In genomic region chr3:36095238-36095637, GRCh38 we compare ENCODE assay signal across 21 cellular contexts.
A peak's percentile ranks its signal among the peaks of the same experiment; 100 is the strongest.
DNase-seq lines count a peak whose midpoint lies in the region; ATAC-seq, FAIRE-seq and TF ChIP-seq lines count a peak whose summit lies in the region.
"Had no signal": no experiment of that assay in that cellular context is flagged by ENCODE, and none has a peak within 500 bp of the region (broad histone marks: within the 10 kb centered on the region; RNA-seq: fewer than 3 reads in every experiment).

No MANE protein-coding gene starts in this region.

- no peak for TF ChIP-seq CTCF in OCI-LY3 (IDR thresholded peaks at IDR 0.05; ENCODE audit: low read depth, low read length)

- H3K79me2 ChIP-seq in OCI-LY3 (ENCODE audit: low read length) = no peaks in the 10 kb centered on the region

- no peak for FAIRE-seq in HTR-8/SVneo (lab: Jason Lieb, UNC)
- FAIRE-seq: H1 had no signal

- H3K27me3 ChIP-seq in OCI-LY3 (ENCODE audit: low read depth, low read length) = 0 out of 2 replicates have a peak, but pooled peaks cover 4% of the 10 kb centered on the region
- H3K27me3 ChIP-seq: SJSA1, tibial artery had no signal

- ATAC-seq in GM19438 (IDR thresholded peaks at IDR 0.05; ENCODE audit: low read depth, unreplicated experiment) = peak; percentile 75
- ATAC-seq in HG03060 (IDR thresholded peaks at IDR 0.05; ENCODE audit: low read depth, unreplicated experiment) = peak; percentile 84

- peak; percentile 1 for DNase-seq in CD1c-positive myeloid dendritic cell (ENCODE audit: extremely low spot score)
- DNase-seq in NCI-H1694 treated with DMSO at 0.1 percent for 48 hours (lab: John Stamatoyannopoulos, UW) = no peak
- no peak for DNase-seq in cerebellar cortex (ENCODE audit: low spot score)
- no peak for DNase-seq in HTR-8/SVneo (ENCODE audit: insufficient read length, low spot score)
- no peak for DNase-seq in GM03348 (ENCODE audit: low spot score)
- DNase-seq: activated CD4-positive, alpha-beta T cell treated with anti-CD3 and anti-CD28 coated beads, Interleukin-2, amount 50 U/mL, for 1 hour; activated naive CD8-positive, alpha-beta T cell treated with anti-CD3 and anti-CD28 coated beads, Interleukin-2, amount 10 ng/mL, durations not matched to agents 7 days and 5 days; activated T-cell treated with anti-CD3 and anti-CD28 coated beads, Interleukin-2, amount 50 U/mL, for 1 hour; CD4-positive, alpha-beta memory T cell; endodermal cell; NCI-H1436; NCI-H2227 treated with DMSO at 0.1 percent for 48 hours; stimulated activated CD4-positive, alpha-beta T cell treated with anti-CD3 and anti-CD28 coated beads, Interleukin-2, amount 100 ng/mL, for 48 hours; stimulated activated CD8-positive, alpha-beta memory T cell treated with anti-CD3 and anti-CD28 coated beads, Interleukin-4, amount 100 ng/mL, for 48 hours; tibial artery had no signal

- peak overlapping the region; percentile 52 for H3K4me2 ChIP-seq in OCI-LY3 (ENCODE audit: low read length)
- H3K4me2 ChIP-seq: KMS-11 had no signal

- no peak overlapping the region for H3K9ac ChIP-seq in OCI-LY3 (ENCODE audit: low read length)
- H3K9ac ChIP-seq: KMS-11 had no signal

- H3K4me3 ChIP-seq in OCI-LY3 (ENCODE audit: low read length) = 0 out of 2 replicates have a peak overlapping the region, but pooled peaks have one; percentile 0
- H3K4me3 ChIP-seq: SJSA1, tibial artery had no signal

- H3K36me3 ChIP-seq in OCI-LY3 (replicated peaks; ENCODE audit: low read depth, low read length) = no peaks in the 10 kb centered on the region
- H3K36me3 ChIP-seq: SJSA1, tibial artery had no signal

- no peaks in the 10 kb centered on the region for H4K20me1 ChIP-seq in OCI-LY3 (ENCODE audit: insufficient read depth, low read length)

- H2AFZ ChIP-seq in OCI-LY3 (ENCODE audit: low read depth, low read length) = no peak overlapping the region

- no peak overlapping the region for H3K27ac ChIP-seq in OCI-LY3 (ENCODE audit: low read length)
- H3K27ac ChIP-seq: KMS-11, SJSA1, tibial artery had no signal

- peaks cover 19% of the 10 kb centered on the region for H3K4me1 ChIP-seq in OCI-LY3 (ENCODE audit: low read length)
- H3K4me1 ChIP-seq: SJSA1, tibial artery had no signal

- no peaks in the 10 kb centered on the region for H3K9me3 ChIP-seq in OCI-LY3 (ENCODE audit: insufficient read depth, low read length)
- H3K9me3 ChIP-seq: SJSA1, tibial artery had no signal
